In genomic region chr3:142027295-142027694, GRCh38 we compare ENCODE assay signal across 2 cellular contexts.
TF ChIP-seq lines count a peak whose summit lies in the region.

No MANE protein-coding gene starts in this region.

TF ChIP-seq in SK-N-SH, 30 proteins besides CTCF, POLR2A, EP300 and RAD21 (continued from another document):
- TF ChIP-seq TEAD4 (IDR thresholded peaks at IDR 0.05; ENCODE audit: borderline replicate concordance, insufficient read depth) (no peak), SMC3 (IDR thresholded peaks at IDR 0.05; ENCODE audit: low read depth, low read length) (no peak), GABPA (IDR thresholded peaks at IDR 0.05; ENCODE audit: low read depth) (no peak), RFX5 (IDR thresholded peaks at IDR 0.05; ENCODE audit: low read length) (no peak), USF2 (IDR thresholded peaks at IDR 0.05; ENCODE audit: borderline replicate concordance, low read depth, low read length) (no peak), YY1 (IDR thresholded peaks at IDR 0.05; ENCODE audit: low read depth) (no peak), FOXM1 (IDR thresholded peaks at IDR 0.05; ENCODE audit: low read depth) (no peak), ZBTB33 (IDR thresholded peaks at IDR 0.05; ENCODE audit: borderline replicate concordance, low read depth) (no peak), GATA2 (CRISPR knock-in tag; IDR thresholded peaks at IDR 0.05) (no peak)
- TF ChIP-seq, protein P1, sequence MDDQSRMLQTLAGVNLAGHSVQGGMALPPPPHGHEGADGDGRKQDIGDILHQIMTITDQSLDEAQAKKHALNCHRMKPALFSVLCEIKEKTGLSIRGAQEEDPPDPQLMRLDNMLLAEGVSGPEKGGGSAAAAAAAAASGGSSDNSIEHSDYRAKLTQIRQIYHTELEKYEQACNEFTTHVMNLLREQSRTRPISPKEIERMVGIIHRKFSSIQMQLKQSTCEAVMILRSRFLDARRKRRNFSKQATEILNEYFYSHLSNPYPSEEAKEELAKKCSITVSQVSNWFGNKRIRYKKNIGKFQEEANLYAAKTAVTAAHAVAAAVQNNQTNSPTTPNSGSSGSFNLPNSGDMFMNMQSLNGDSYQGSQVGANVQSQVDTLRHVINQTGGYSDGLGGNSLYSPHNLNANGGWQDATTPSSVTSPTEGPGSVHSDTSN (IDR thresholded peaks at IDR 0.05) = no peak
- TF ChIP-seq, protein P2, sequence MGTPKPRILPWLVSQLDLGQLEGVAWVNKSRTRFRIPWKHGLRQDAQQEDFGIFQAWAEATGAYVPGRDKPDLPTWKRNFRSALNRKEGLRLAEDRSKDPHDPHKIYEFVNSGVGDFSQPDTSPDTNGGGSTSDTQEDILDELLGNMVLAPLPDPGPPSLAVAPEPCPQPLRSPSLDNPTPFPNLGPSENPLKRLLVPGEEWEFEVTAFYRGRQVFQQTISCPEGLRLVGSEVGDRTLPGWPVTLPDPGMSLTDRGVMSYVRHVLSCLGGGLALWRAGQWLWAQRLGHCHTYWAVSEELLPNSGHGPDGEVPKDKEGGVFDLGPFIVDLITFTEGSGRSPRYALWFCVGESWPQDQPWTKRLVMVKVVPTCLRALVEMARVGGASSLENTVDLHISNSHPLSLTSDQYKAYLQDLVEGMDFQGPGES (IDR thresholded peaks at IDR 0.05; ENCODE audit: low read depth, low read length) = no peak

TF ChIP-seq in SK-N-SH treated with all-trans-retinoic acid at 6 μM for 48 hours, 23 proteins besides CTCF, POLR2A, EP300 and RAD21 (continued from another document):
- TF ChIP-seq, protein P3, sequence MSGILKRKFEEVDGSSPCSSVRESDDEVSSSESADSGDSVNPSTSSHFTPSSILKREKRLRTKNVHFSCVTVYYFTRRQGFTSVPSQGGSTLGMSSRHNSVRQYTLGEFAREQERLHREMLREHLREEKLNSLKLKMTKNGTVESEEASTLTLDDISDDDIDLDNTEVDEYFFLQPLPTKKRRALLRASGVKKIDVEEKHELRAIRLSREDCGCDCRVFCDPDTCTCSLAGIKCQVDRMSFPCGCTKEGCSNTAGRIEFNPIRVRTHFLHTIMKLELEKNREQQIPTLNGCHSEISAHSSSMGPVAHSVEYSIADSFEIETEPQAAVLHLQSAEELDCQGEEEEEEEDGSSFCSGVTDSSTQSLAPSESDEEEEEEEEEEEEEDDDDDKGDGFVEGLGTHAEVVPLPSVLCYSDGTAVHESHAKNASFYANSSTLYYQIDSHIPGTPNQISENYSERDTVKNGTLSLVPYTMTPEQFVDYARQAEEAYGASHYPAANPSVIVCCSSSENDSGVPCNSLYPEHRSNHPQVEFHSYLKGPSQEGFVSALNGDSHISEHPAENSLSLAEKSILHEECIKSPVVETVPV (CRISPR knock-in tag; IDR thresholded peaks at IDR 0.05) = no peak
- TF ChIP-seq BACH2 (CRISPR knock-in tag; IDR thresholded peaks at IDR 0.05; ENCODE audit: borderline replicate concordance) (no peak), ESRRG (CRISPR knock-in tag; IDR thresholded peaks at IDR 0.05) (no peak), ZNF8 (CRISPR knock-in tag; IDR thresholded peaks at IDR 0.05) (no peak), SNAI2 (CRISPR knock-in tag; IDR thresholded peaks at IDR 0.05) (no peak)
